ENCODE assay signal across 11 cellular contexts in genomic region chr16:89375021-89375420, GRCh38.
A peak's percentile ranks its signal among the peaks of the same experiment; 100 is the strongest.
DNase-seq lines count a peak whose midpoint lies in the region; ATAC-seq and TF ChIP-seq lines count a peak whose summit lies in the region.
"Had no signal": no experiment of that assay in that cellular context is flagged by ENCODE, and none has a peak within 500 bp of the region (broad histone marks: within the 10 kb centered on the region; RNA-seq: fewer than 3 reads in every experiment).

No MANE protein-coding gene starts in this region.

- H3K4me2 ChIP-seq in DND-41 (ENCODE audit: insufficient read depth, low read length) (no peak overlapping the region), OCI-LY7 (ENCODE audit: low read length) (peak overlapping the region; percentile 56)

- H3K9me2 ChIP-seq in OCI-LY7 (ENCODE audit: insufficient read depth, low read length), result no peaks in the 10 kb centered on the region

- H3K9me3 Mint-ChIP-seq in mesothelial cell of epicardium, result peaks cover 4% of the 10 kb centered on the region

- TF ChIP-seq CTCF in DND-41 (IDR thresholded peaks at IDR 0.05; ENCODE audit: borderline replicate concordance, extremely low read depth, low read length, poor library complexity, severe bottlenecking), result no peak
- TF ChIP-seq CTCF in OCI-LY7 (conservative IDR thresholded peaks at IDR 0.05; ENCODE audit: low read length), result no peak
- TF ChIP-seq CTCF in mesothelial cell of epicardium (IDR thresholded peaks at IDR 0.05; ENCODE audit: unreplicated experiment), result no peak

- peak overlapping the region; percentile 85 for H3K27ac Mint-ChIP-seq in mesothelial cell of epicardium

- no peak overlapping the region for H3K4me3 ChIP-seq in DND-41 (ENCODE audit: low read depth in 1 of 2, low read length in 2 of 2)
- no peak overlapping the region for H3K4me3 ChIP-seq in OCI-LY7 (ENCODE audit: low read depth, low read length, poor library complexity, severe bottlenecking)

- ATAC-seq in DND-41 (ENCODE audit: insufficient read depth, low read depth), result 0 out of 3 replicates have a peak, but pooled peaks have one; percentile 24
- peak; percentile 48 for ATAC-seq in GM21786 (IDR thresholded peaks at IDR 0.05; ENCODE audit: unreplicated experiment)
- no peak for ATAC-seq in HG02840 (IDR thresholded peaks at IDR 0.05; ENCODE audit: low FRiP score, unreplicated experiment)
- ATAC-seq: HCT116 had no signal

- POLR2A ChIA-PET in OCI-LY7 (lab: Charles Lee), result interaction anchor here (0.7 kb wide), 1 partner anchor 114 kb away, joined by 3 read pairs; no protein-coding TSS in a partner anchor

- H3K4me3 Mint-ChIP-seq in mesothelial cell of epicardium, result no peak overlapping the region

- H4K20me1 ChIP-seq in DND-41 (ENCODE audit: insufficient read depth, low read length) (peaks cover 100% of the 10 kb centered on the region), OCI-LY7 (ENCODE audit: insufficient read depth, low read length) (peaks cover 19% of the 10 kb centered on the region)

- H3K36me3 ChIP-seq in DND-41 (ENCODE audit: insufficient read depth, low read length) (peaks cover 47% of the 10 kb centered on the region), OCI-LY7 (ENCODE audit: insufficient read depth, low read length) (peaks cover 45% of the 10 kb centered on the region)

- intact Hi-C loops in OCI-LY7 (cut with micrococcal nuclease; ENCODE audit: unreplicated experiment), result no loop called here

- DNase-seq in DND-41 (no peak), OCI-LY7 (ENCODE audit: low spot score) (peak; percentile 73), mesothelial cell of epicardium (ENCODE audit: low spot score in 2 of 2, unreplicated experiment in 2 of 2) (no peak), NCI-H774 (lab: John Stamatoyannopoulos, UW) (no peak)
- no peak for DNase-seq in activated naive CD4-positive, alpha-beta T cell (lab: John Stamatoyannopoulos, UW)
- no peak for DNase-seq in stimulated activated CD4-positive, alpha-beta T cell treated with anti-CD3 and anti-CD28 coated beads, Interleukin-4, amount 100 ng/mL, for 4 hours
- DNase-seq: activated CD8-positive, alpha-beta memory T cell treated with anti-CD3 and anti-CD28 coated beads for 24 hours; stimulated activated CD4-positive, alpha-beta T cell treated with anti-CD3 and anti-CD28 coated beads, Interleukin-4, amount 100 ng/mL, for 24 hours had no signal

- 0 out of 2 replicates have a peak, but pooled peaks cover 5% of the 10 kb centered on the region for H3K4me1 ChIP-seq in DND-41 (ENCODE audit: insufficient read depth, low read length)
- H3K4me1 ChIP-seq in OCI-LY7 (ENCODE audit: insufficient read depth, low read length, poor library complexity, severe bottlenecking), result peaks cover 30% of the 10 kb centered on the region

- peaks cover 16% of the 10 kb centered on the region for H3K4me1 Mint-ChIP-seq in mesothelial cell of epicardium

- no peak overlapping the region for H3K9ac ChIP-seq in DND-41 (ENCODE audit: low read depth, low read length)

- H3K9me3 ChIP-seq in DND-41 (ENCODE audit: insufficient read depth, low read length, severe bottlenecking) (no peaks in the 10 kb centered on the region), OCI-LY7 (ENCODE audit: low read length) (no peaks in the 10 kb centered on the region)

- H3K36me3 Mint-ChIP-seq in mesothelial cell of epicardium, result peaks cover 9% of the 10 kb centered on the region

- peaks cover 100% of the 10 kb centered on the region for H3K79me2 ChIP-seq in DND-41 (ENCODE audit: insufficient read depth, low read length)
- peaks cover 99% of the 10 kb centered on the region for H3K79me2 ChIP-seq in OCI-LY7 (ENCODE audit: insufficient read depth, low read depth, low read length)

- H2AFZ ChIP-seq in DND-41 (ENCODE audit: low read depth, low read length) (no peak overlapping the region), OCI-LY7 (ENCODE audit: low read length) (no peak overlapping the region)

- no peaks in the 10 kb centered on the region for H3K27me3 ChIP-seq in DND-41 (ENCODE audit: insufficient read depth, low read length, poor library complexity)

- H3K27ac ChIP-seq in DND-41 (ENCODE audit: low read length), result no peak overlapping the region
- no peak overlapping the region for H3K27ac ChIP-seq in OCI-LY7 (ENCODE audit: low read depth, low read length, poor library complexity, severe bottlenecking)

- no TSS peak for BruUV-seq in OCI-LY7 (replicated peaks; lab: Mats Ljungman, UMichigan)

- no peaks in the 10 kb centered on the region for H3K27me3 Mint-ChIP-seq in mesothelial cell of epicardium (ENCODE audit: low read depth)

- CTCF ChIA-PET in OCI-LY7 (lab: Charles Lee; ENCODE audit: unreplicated experiment), result interaction anchor here (0.5 kb wide), 1 partner anchor 15 kb away, joined by 4 read pairs; no protein-coding TSS in a partner anchor
